In the genomic region with DNA sequence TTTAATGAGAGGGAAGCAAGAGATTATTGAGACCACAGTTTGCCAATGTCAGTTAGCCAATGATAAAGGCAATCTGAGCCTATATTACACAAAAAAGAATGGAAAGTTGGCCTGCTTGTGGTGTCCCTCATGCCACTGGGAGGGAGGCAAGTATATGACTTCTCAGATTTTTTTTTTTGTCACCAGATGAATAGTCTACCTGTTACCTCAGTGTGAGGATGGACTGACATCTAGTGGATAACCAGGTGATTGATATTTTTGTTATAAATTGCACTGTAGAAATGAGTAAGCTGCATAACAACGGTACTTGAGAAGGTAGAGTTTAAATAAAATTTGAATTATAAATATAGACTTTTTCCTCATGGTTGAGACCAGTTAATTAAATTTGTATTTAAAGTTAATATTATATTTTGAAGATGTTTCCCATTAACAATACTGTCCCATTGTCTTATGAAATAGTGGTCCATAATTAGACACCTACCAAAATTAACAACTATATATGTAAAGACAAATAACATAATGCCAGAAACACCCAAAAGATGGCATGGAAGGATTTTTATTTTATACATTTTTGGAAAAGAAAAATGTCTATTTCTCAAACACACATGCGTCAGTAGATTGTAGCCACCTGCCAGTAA, we compare ENCODE assay signal across 8 cellular contexts.
DNase-seq lines count a peak whose midpoint lies in the region; ATAC-seq, FAIRE-seq and TF ChIP-seq lines count a peak whose summit lies in the region.

No MANE protein-coding gene starts in this region.

- H3K27ac ChIP-seq in HEK293 (ENCODE audit: extremely low read depth, low read depth, low read length) (no peak overlapping the region), H1 (ENCODE audit: low read depth, low read length) (no peak overlapping the region), neural progenitor cell (no peak overlapping the region)

- peaks cover 4% of the 10 kb centered on the region for H3F3A ChIP-seq in neural progenitor cell (ENCODE audit: low read depth)

- no peak for TF ChIP-seq EP300 in H1 (IDR thresholded peaks at IDR 0.05; ENCODE audit: borderline replicate concordance in 1 of 2, low read depth in 2 of 2, low read length in 2 of 2)

- no peak overlapping the region for H3K18ac ChIP-seq in H1 (ENCODE audit: extremely low read depth, low read length)

- H3K4me1 Mint-ChIP-seq in neural progenitor cell = no peaks in the 10 kb centered on the region

- H2BK20ac ChIP-seq in H1 (ENCODE audit: low read length) = no peak overlapping the region

- no peak overlapping the region for H2AK5ac ChIP-seq in H1 (ENCODE audit: low read depth, low read length)

- H3K4me3 ChIP-seq in HEK293 (ENCODE audit: low read depth, low read length) (no peak overlapping the region), H1 (ENCODE audit: extremely low read depth in 1 of 4, insufficient read depth in 2 of 4, low read depth in 3 of 4, low read length in 4 of 4) (no peak overlapping the region), neural progenitor cell (no peak overlapping the region)

- no peaks in the 10 kb centered on the region for H3K9me3 Mint-ChIP-seq in neural progenitor cell

- no peak for FAIRE-seq in H1 (lab: Jason Lieb, UNC)

- H3K4me3 Mint-ChIP-seq in neural progenitor cell = no peak overlapping the region

- no peak overlapping the region for H3K56ac ChIP-seq in H1 (replicated peaks; ENCODE audit: insufficient read length, low read depth, low read length)

- H3K36me3 ChIP-seq in HEK293 (ENCODE audit: control insufficient read depth in 2 of 2, insufficient read depth in 1 of 2, low read length in 2 of 2) (no peaks in the 10 kb centered on the region), H1 (ENCODE audit: control insufficient read depth in 2 of 4, insufficient read depth in 4 of 4, low read length in 3 of 4) (no peaks in the 10 kb centered on the region; a peak in 1 of 8 replicates), neural progenitor cell (no peaks in the 10 kb centered on the region)

- TF ChIP-seq CTCF in HEK293 (tag by site-specific recombination; IDR thresholded peaks at IDR 0.05) = no peak
- peak in 2 of 3 experiments; percentile 49 to 50; a peak in 2 of 4 replicates for TF ChIP-seq CTCF in H1 (IDR thresholded peaks at IDR 0.05; ENCODE audit: control extremely low read depth in 1 of 3, insufficient read depth in 1 of 3, low read depth in 1 of 3, low read length in 3 of 3)
- TF ChIP-seq CTCF in neural progenitor cell (IDR thresholded peaks at IDR 0.05) = peak; percentile 64

- H3K23ac ChIP-seq in H1 (ENCODE audit: insufficient read length) = no peak overlapping the region

- TF ChIP-seq RAD21 in H1 (IDR thresholded peaks at IDR 0.05 in 1 of 2, conservative IDR thresholded peaks at IDR 0.05 in 1 of 2; ENCODE audit: low read depth in 2 of 2, low read length in 2 of 2) = peak; percentile 92 to 95

- H3K4me2 ChIP-seq in H1 (ENCODE audit: insufficient read depth in 1 of 2, low read depth in 2 of 2, low read length in 2 of 2) = no peak overlapping the region
- H3K4me2 ChIP-seq in neural progenitor cell = no peak overlapping the region

- H3K9ac ChIP-seq in H1 (replicated peaks in 1 of 4; ENCODE audit: extremely low read depth in 1 of 4, low read depth in 3 of 4, low read length in 3 of 4) = no peak overlapping the region
- no peak overlapping the region for H3K9ac ChIP-seq in neural progenitor cell

- CTCF ChIA-PET in HEK293 (lab: Yijun Ruan, JAX) (interaction anchor here (0.6 to 1.3 kb wide), 6 partner anchors 10 to 381 kb away, joined by 3 to 7 read pairs (median 4); no protein-coding TSS in a partner anchor), H1 (lab: Charles Lee; ENCODE audit: partially characterized antibody) (interaction anchor here (0.6 to 2.8 kb wide), 16 partner anchors 9 to 1090 kb away, joined by 3 to 19 read pairs (median 3); no protein-coding TSS in a partner anchor)

- no peaks in the 10 kb centered on the region for H4K20me1 ChIP-seq in H1 (replicated peaks in 1 of 2; ENCODE audit: control insufficient read depth in 1 of 2, insufficient read depth in 2 of 2, low read length in 2 of 2)
- H4K20me1 ChIP-seq in neural progenitor cell (ENCODE audit: low read depth) = no peaks in the 10 kb centered on the region

- 93% methylated on average over 2 of the region's 2 CpGs; no CpG with 5 or more reads in 1 of the 2 experiments for WGBS in H1 (ENCODE audit: extremely low coverage in 1 of 2, insufficient coverage in 1 of 2, insufficient read length in 1 of 2, insufficient replicate concordance in 2 of 2, low coverage in 1 of 2, low lambda C conversion rate in 2 of 2, missing lambda C conversion rate in 1 of 2), 2 experiments

- H2BK15ac ChIP-seq in H1 (ENCODE audit: low read length) = no peak overlapping the region

- no peaks in the 10 kb centered on the region for H3K23me2 ChIP-seq in H1 (ENCODE audit: low read depth, low read length)

- H2BK12ac ChIP-seq in H1 (ENCODE audit: low read depth, low read length) = no peak overlapping the region

- H3K4me1 ChIP-seq in HEK293 (ENCODE audit: control insufficient read depth, insufficient read depth, low read length) (no peaks in the 10 kb centered on the region), H1 (replicated peaks in 1 of 4; ENCODE audit: control insufficient read depth in 3 of 4, insufficient read depth in 4 of 4, low read length in 3 of 4) (peaks cover 0 to 2% (median 0%) of the 10 kb centered on the region in 4 experiments; a peak in 1 of 7 replicates), neural progenitor cell (peaks cover 4% of the 10 kb centered on the region)

- H4K91ac ChIP-seq in H1 (replicated peaks; ENCODE audit: insufficient read length, low read length) = no peak overlapping the region

- H3K27me3 Mint-ChIP-seq in neural progenitor cell (ENCODE audit: insufficient read depth, low read depth) = no peaks in the 10 kb centered on the region

- H2AFZ ChIP-seq in H1 (ENCODE audit: low read length) (no peak overlapping the region), neural progenitor cell (replicated peaks) (no peak overlapping the region)

- H3K14ac ChIP-seq in H1 (ENCODE audit: insufficient read length) = no peak overlapping the region

- no peaks in the 10 kb centered on the region for H3K36me3 Mint-ChIP-seq in neural progenitor cell

- no peak overlapping the region for H2BK120ac ChIP-seq in H1 (replicated peaks; ENCODE audit: low read depth, low read length)

- TF ChIP-seq POLR2A in H1 (IDR thresholded peaks at IDR 0.05; ENCODE audit: control extremely low read depth in 1 of 2, low read depth in 2 of 2, low read length in 2 of 2) = no peak

- DNase-seq in SIG-M5 treated with dmso at 0.1 percent for 504 hours (lab: John Stamatoyannopoulos, UW; ENCODE audit: unreplicated experiment) (peak; percentile 17), SIG-M5 (lab: John Stamatoyannopoulos, UW) (no peak), NCI-H345 (lab: John Stamatoyannopoulos, UW) (peak; percentile 20), H1 (ENCODE audit: low read depth in 1 of 2, low spot score in 2 of 2) (no peak), neural progenitor cell (ENCODE audit: low spot score) (peak; percentile 37), NCI-H226 (no peak)

- POLR2A ChIA-PET in HEK293 (lab: Yijun Ruan, JAX) = no interaction called here
- POLR2A ChIA-PET in H1 (lab: Charles Lee; ENCODE audit: partially characterized antibody) = no interaction called here

- no peak overlapping the region for H3K4ac ChIP-seq in H1 (replicated peaks; ENCODE audit: insufficient read length, low read depth, low read length)

- H3K27me3 ChIP-seq in H1 (replicated peaks in 1 of 4; ENCODE audit: control insufficient read depth in 3 of 4, extremely low read depth in 1 of 4, insufficient read depth in 3 of 4, low read length in 3 of 4) = no peaks in the 10 kb centered on the region
- peaks cover 6% of the 10 kb centered on the region for H3K27me3 ChIP-seq in neural progenitor cell

- no peaks in the 10 kb centered on the region for H3K79me1 ChIP-seq in H1 (ENCODE audit: low read depth, low read length)

- no peak overlapping the region for H3K27ac Mint-ChIP-seq in neural progenitor cell

- H2BK5ac ChIP-seq in H1 (ENCODE audit: low read depth, low read length) = no peak overlapping the region

- H3K79me2 ChIP-seq in H1 (ENCODE audit: control insufficient read depth in 1 of 2, insufficient read depth in 2 of 2, low read length in 2 of 2) (no peaks in the 10 kb centered on the region), neural progenitor cell (ENCODE audit: low read depth) (no peaks in the 10 kb centered on the region)

- H3K9me3 ChIP-seq in HEK293 (ENCODE audit: control insufficient read depth, insufficient read depth, low read depth, low read length) (no peaks in the 10 kb centered on the region), H1 (ENCODE audit: insufficient read depth in 2 of 2, low read depth in 1 of 2, low read length in 1 of 2) (no peaks in the 10 kb centered on the region), neural progenitor cell (ENCODE audit: low read depth) (no peaks in the 10 kb centered on the region)

- ATAC-seq in GM21381 (IDR thresholded peaks at IDR 0.05; ENCODE audit: unreplicated experiment) = no peak

- H4K5ac ChIP-seq in H1 (ENCODE audit: insufficient read length, low read depth, low read length) = no peak overlapping the region

- H4K8ac ChIP-seq in H1 (ENCODE audit: extremely low read depth, insufficient read depth, low read length) = no peak overlapping the region

TF ChIP-seq in HEK293, 187 proteins besides CTCF, POLR2A, EP300 and RAD21 (continues in another document):
- no peak for TF ChIP-seq ZSCAN18 (tag by site-specific recombination; IDR thresholded peaks at IDR 0.05)

TF ChIP-seq in H1, 55 proteins besides CTCF, POLR2A, EP300 and RAD21 (continues in another document):
- TF ChIP-seq SRF (IDR thresholded peaks at IDR 0.05; ENCODE audit: low read depth, low read length) (no peak), TAF1 (IDR thresholded peaks at IDR 0.05; ENCODE audit: low read depth, low read length) (no peak), MAFK (IDR thresholded peaks at IDR 0.05; ENCODE audit: low read depth, low read length) (no peak), SAP30 (IDR thresholded peaks at IDR 0.05; ENCODE audit: insufficient read depth, insufficient replicate concordance, low read length) (no peak), BRCA1 (IDR thresholded peaks at IDR 0.05; ENCODE audit: low read depth, low read length) (no peak), CTBP2 (IDR thresholded peaks at IDR 0.05; ENCODE audit: borderline replicate concordance, insufficient read depth, insufficient read length, low read length) (no peak), CBX8 (IDR thresholded peaks at IDR 0.05; ENCODE audit: borderline replicate concordance, low read depth, low read length) (no peak), TEAD4 (IDR thresholded peaks at IDR 0.05; ENCODE audit: low read depth, low read length) (no peak), MAX (IDR thresholded peaks at IDR 0.05) (no peak), GABPA (IDR thresholded peaks at IDR 0.05; ENCODE audit: borderline replicate concordance, insufficient read depth, low read length) (no peak)

Comparison
In these comparisons a context has a peak if more than half of its experiments do, and no peak if none do; other contexts are left out.
1. DNase-seq: peak in SIG-M5 treated with dmso at 0.1 percent for 504 hours (single experiment), NCI-H345 (single experiment) and neural progenitor cell (single experiment); none in SIG-M5 (single experiment), H1 (0 of 2) and NCI-H226 (single experiment).